16 cellular contexts compared by ENCODE assay signal in genomic region chr2:47438084-47438483, GRCh38. TPM values are rescaled to one million over a fixed set of nuclear protein-coding genes. Genes with fewer than 3 reads are reported as not detected.
DNase-seq lines count a peak whose midpoint lies in the region; ATAC-seq, FAIRE-seq and TF ChIP-seq lines count a peak whose summit lies in the region.
"Had no signal": no experiment of that assay in that cellular context is flagged by ENCODE, and none has a peak within 500 bp of the region (broad histone marks: within the 10 kb centered on the region; RNA-seq: fewer than 3 reads in every experiment).

No MANE protein-coding gene starts in this region.

- TF ChIP-seq CTCF in H9 (conservative IDR thresholded peaks at IDR 0.05) (no peak), WTC11 (IDR thresholded peaks at IDR 0.05) (no peak), endothelial cell (IDR thresholded peaks at IDR 0.05; ENCODE audit: unreplicated experiment) (no peak)

- H3K9ac ChIP-seq in H9 (ENCODE audit: extremely low read depth, insufficient read length, low read length) = no peak overlapping the region
- H3K9ac ChIP-seq: GM23248 had no signal

- FAIRE-seq in GM12891 (lab: Jason Lieb, UNC) = peak; percentile 33
- FAIRE-seq: D721Med, GM18507 had no signal

- no peak overlapping the region for H2BK120ac ChIP-seq in H9 (ENCODE audit: low read depth, low read length, poor library complexity, severe bottlenecking)

- no peak overlapping the region for H4K91ac ChIP-seq in H9 (ENCODE audit: insufficient read length, low read depth, low read length)

- WGBS in H9 (ENCODE audit: extremely low coverage, insufficient read length, low lambda C conversion rate) = no CpG with 5 or more reads among the region's 3 CpGs

- no peak overlapping the region for H2BK5ac ChIP-seq in H9 (ENCODE audit: insufficient read length, low read length)

- H3K9me3 ChIP-seq in H9 (ENCODE audit: control insufficient read depth, low read depth, low read length) = no peaks in the 10 kb centered on the region
- H3K9me3 ChIP-seq: A549 had no signal

- no peak overlapping the region for H3K27ac ChIP-seq in H9 (ENCODE audit: insufficient read length, low read depth, low read length)
- H3K27ac ChIP-seq: A549, GM23248 had no signal

- H3K4me2 ChIP-seq in H9 (ENCODE audit: insufficient read depth, insufficient read length, low read length) = no peak overlapping the region
- H3K4me2 ChIP-seq: A549 had no signal

- no peak overlapping the region for H3K18ac ChIP-seq in H9 (ENCODE audit: insufficient read length, low read depth, low read length)

- no peak overlapping the region for H2AFZ ChIP-seq in H9 (ENCODE audit: low read length)
- H2AFZ ChIP-seq: GM23248 had no signal

- H3K14ac ChIP-seq in H9 (ENCODE audit: insufficient read depth, low read length) = no peak overlapping the region

- H2BK15ac ChIP-seq in H9 (ENCODE audit: low read depth, low read length) = no peak overlapping the region

- no peak overlapping the region for H2BK20ac ChIP-seq in H9 (ENCODE audit: low read depth, low read length, poor library complexity, severe bottlenecking)

- H3K4me1 Mint-ChIP-seq in H9 (peaks cover 3 to 5% of the 10 kb centered on the region in 2 experiments; a peak in 2 of 4 replicates), WTC11 (peaks cover 4% of the 10 kb centered on the region; the same call in 1 of the 2 replicates), endothelial cell (ENCODE audit: unreplicated experiment) (no peaks in the 10 kb centered on the region)

- no peaks in the 10 kb centered on the region for H3K27me3 ChIP-seq in H9 (ENCODE audit: insufficient read depth, low read length)

- no peak overlapping the region for H3K56ac ChIP-seq in H9 (ENCODE audit: insufficient read length, low read depth, low read length)

- CTCF ChIA-PET in WTC11 (lab: Charles Lee) = interaction anchor here (0.8 to 1.0 kb wide), 2 partner anchors 23 to 340 kb away, joined by 3 read pairs; no protein-coding TSS in a partner anchor

- no peak overlapping the region for H3K23ac ChIP-seq in H9 (ENCODE audit: insufficient read length, low read depth, low read length)

- ATAC-seq in WTC11 = no peak
- ATAC-seq: CD8-positive, alpha-beta T cell had no signal

- H3K9me3 Mint-ChIP-seq in H9 = peaks cover 0 to 11% of the 10 kb centered on the region in 2 experiments; a peak in 1 of 5 replicates
- H3K9me3 Mint-ChIP-seq in WTC11 = no peaks in the 10 kb centered on the region
- H3K9me3 Mint-ChIP-seq in endothelial cell (ENCODE audit: unreplicated experiment) = no peaks in the 10 kb centered on the region
- H3K9me3 Mint-ChIP-seq: CD14-positive monocyte; CD8-positive, alpha-beta T cell had no signal

- POLR2A ChIA-PET in WTC11 (lab: Charles Lee) = interaction anchor here (0.9 kb wide), 1 partner anchor 10 kb away, joined by 3 read pairs; no protein-coding TSS in a partner anchor

- H3K36me3 Mint-ChIP-seq in H9 (ENCODE audit: insufficient read depth in 1 of 3, low read depth in 3 of 3) (peaks cover 37 to 65% (median 59%) of the 10 kb centered on the region in 3 experiments), WTC11 (peaks cover 67% of the 10 kb centered on the region), endothelial cell (ENCODE audit: low read depth, unreplicated experiment) (peaks cover 13% of the 10 kb centered on the region)

- H3K79me2 ChIP-seq in H9 (ENCODE audit: insufficient read depth, low read length) = no peaks in the 10 kb centered on the region

- H3K4me3 Mint-ChIP-seq in H9 (no peak overlapping the region; a peak in 1 of 5 replicates), WTC11 (no peak overlapping the region), endothelial cell (ENCODE audit: unreplicated experiment) (no peak overlapping the region)
- H3K4me3 Mint-ChIP-seq: CD14-positive monocyte; CD8-positive, alpha-beta T cell had no signal

- H3K23me2 ChIP-seq in H9 (ENCODE audit: insufficient read length, low read depth, low read length, poor library complexity, severe bottlenecking) = no peaks in the 10 kb centered on the region

- no peaks in the 10 kb centered on the region for H3K4me1 ChIP-seq in H9 (ENCODE audit: insufficient read depth, low read length)
- H3K4me1 ChIP-seq: A549 had no signal

- H3K27ac Mint-ChIP-seq in H9 (peak overlapping the region; percentile 2 to 22 (median 18); a peak in 4 of 7 replicates), WTC11 (peak overlapping the region; percentile 21), endothelial cell (ENCODE audit: unreplicated experiment) (no peak overlapping the region)
- H3K27ac Mint-ChIP-seq: CD14-positive monocyte; CD8-positive, alpha-beta T cell had no signal

- H4K8ac ChIP-seq in H9 (replicated peaks; ENCODE audit: insufficient read length, low read depth, low read length) = no peak overlapping the region

- no peak overlapping the region for H2BK12ac ChIP-seq in H9 (ENCODE audit: insufficient read length, low read depth, low read length)

- no peak overlapping the region for H2AK5ac ChIP-seq in H9 (ENCODE audit: insufficient read length, low read length)

- no peak for TF ChIP-seq POLR2A in GM12891 (IDR thresholded peaks at IDR 0.05; ENCODE audit: low read depth, low read length)

- no peaks in the 10 kb centered on the region for H3K27me3 Mint-ChIP-seq in H9 (ENCODE audit: low read depth)
- no peaks in the 10 kb centered on the region for H3K27me3 Mint-ChIP-seq in WTC11 (ENCODE audit: low read depth)
- H3K27me3 Mint-ChIP-seq in endothelial cell (ENCODE audit: unreplicated experiment) = peaks cover 3% of the 10 kb centered on the region

- H3K4ac ChIP-seq in H9 (ENCODE audit: low read depth, low read length) = no peak overlapping the region

- no peak overlapping the region for H3T11ph ChIP-seq in H9 (ENCODE audit: low read length)

- no peaks in the 10 kb centered on the region for H4K20me1 ChIP-seq in H9 (ENCODE audit: control insufficient read depth, insufficient read depth, insufficient read length)

- no peaks in the 10 kb centered on the region for H3K79me1 ChIP-seq in H9 (ENCODE audit: insufficient read depth, low read depth, low read length, poor library complexity, severe bottlenecking)

- DNase-seq in GM12891 (ENCODE audit: insufficient read length, low spot score) (no peak), H9 (no peak), WTC11 (ENCODE audit: low spot score) (no peak), putamen (ENCODE audit: low spot score) (peak; percentile 3), endothelial cell (ENCODE audit: low spot score) (no peak), NCI-H748 treated with DMSO at 0.1 percent for 48 hours (lab: John Stamatoyannopoulos, UW) (no peak)
- DNase-seq: CD8-positive, alpha-beta T cell; DMS153; EL; GDM1; GM23248; H7 had no signal

- no peak overlapping the region for H4K5ac ChIP-seq in H9 (ENCODE audit: insufficient read length, low read depth, low read length)

TF ChIP-seq in GM12891, 5 proteins besides CTCF, POLR2A, EP300 and RAD21:
- TF ChIP-seq POLR2AphosphoS5 (IDR thresholded peaks at IDR 0.05; ENCODE audit: low read depth, low read length) = no peak
- no peak for TF ChIP-seq PAX5 (IDR thresholded peaks at IDR 0.05; ENCODE audit: insufficient read depth, low read length, severe bottlenecking)
- TF ChIP-seq POU2F2 (IDR thresholded peaks at IDR 0.05; ENCODE audit: low read depth, low read length) = no peak
- TF ChIP-seq TAF1 (IDR thresholded peaks at IDR 0.05; ENCODE audit: low read depth, low read length) = no peak
- no peak for TF ChIP-seq SPI1 (IDR thresholded peaks at IDR 0.05; ENCODE audit: low read depth, low read length)

TF ChIP-seq in WTC11, 78 proteins besides CTCF, POLR2A, EP300 and RAD21:
- no peak for TF ChIP-seq IRF2 (CRISPR knock-in tag; IDR thresholded peaks at IDR 0.05; ENCODE audit: borderline replicate concordance, low read depth)

RNA-seq across cellular contexts. Expression of gene MSH2, which starts 35.1 kb away (rescaled TPM):
- polyA plus RNA-seq in GM12891 (2012; ENCODE audit: low read depth, missing spikeins) = 27.1 TPM
- total RNA-seq in H9 (2021) (139 and 140 TPM in 2 replicates), WTC11 (2021) (207 to 244 TPM (median 209 TPM) in 3 replicates), endothelial cell (ENCODE audit: unreplicated experiment) (56.5 TPM)
